Comparison of ENCODE assay signal across 33 cellular contexts in genomic region chr1:167262820-167263219, GRCh38. TPM values are rescaled to one million over a fixed set of nuclear protein-coding genes. Genes with fewer than 3 reads are reported as not detected.
DNase-seq lines count a peak whose midpoint lies in the region; TF ChIP-seq lines count a peak whose summit lies in the region.
"Had no signal": no experiment of that assay in that cellular context is flagged by ENCODE, and none has a peak within 500 bp of the region (broad histone marks: within the 10 kb centered on the region; RNA-seq: fewer than 3 reads in every experiment).

No MANE protein-coding gene starts in this region.

- H3K9ac ChIP-seq in BLaER1: no peak overlapping the region

- H3K36me3 ChIP-seq in BLaER1 (no peaks in the 10 kb centered on the region), WERI-Rb-1 (no peaks in the 10 kb centered on the region)
- H3K36me3 ChIP-seq: BE2C, cardiac muscle cell, colonic mucosa, thoracic aorta, uterus had no signal

- DNase-seq in Daoy (ENCODE audit: low read depth) (peak; percentile 2), NCI-H2107 treated with DMSO at 0.1 percent for 48 hours (lab: John Stamatoyannopoulos, UW; ENCODE audit: unreplicated experiment) (peak; percentile 86), astrocyte of the spinal cord (ENCODE audit: low read depth, low spot score) (peak; percentile 14), WERI-Rb-1 (no peak), RPMI8226 (no peak)
- DNase-seq in activated CD4-positive, alpha-beta T cell treated with anti-CD3 and anti-CD28 coated beads, Interleukin-2, amount 50 U/mL, for 48 hours: no peak
- DNase-seq: ACHN; activated B cell treated with CpG ODN at 0.5 μM for 24 hours; activated CD4-positive, alpha-beta T cell treated with anti-CD3 and anti-CD28 coated beads, Interleukin-2, amount 10 ng/mL, durations not matched to agents 7 days and 5 days; activated effector memory CD4-positive, alpha-beta T cell treated with anti-CD3 and anti-CD28 coated beads, Interleukin-2, amount 50 U/mL, for 16 hours; activated naive CD8-positive, alpha-beta T cell treated with anti-CD3 and anti-CD28 coated beads for 36 hours; activated T-cell treated with anti-CD3 and anti-CD28 coated beads, Interleukin-2, amount 50 U/mL, for 24 hours; aorta; BE2C; CD8-positive, alpha-beta memory T cell; colonic mucosa; DND-41; effector CD4-positive, alpha-beta T cell; hypothalamus; natural killer cell; NCI-H146; NCI-H226; nucleus accumbens; psoas muscle; stimulated activated CD4-positive, alpha-beta T cell treated with anti-CD3 and anti-CD28 coated beads, Interleukin-12 subunit alpha, Interleukin-12 subunit beta, amount 100 ng/mL, for 4 hours; stimulated activated CD4-positive, alpha-beta T cell treated with anti-CD3 and anti-CD28 coated beads, Interleukin-2, amount 100 ng/mL, for 48 hours; stimulated activated naive CD8-positive, alpha-beta T cell treated with anti-CD3 and anti-CD28 coated beads, Interleukin-15, amount 100 ng/mL, for 72 hours; T-helper 1 cell; uterus had no signal

- H3K4me3 ChIP-seq in BLaER1: no peak overlapping the region
- no peak overlapping the region for H3K4me3 ChIP-seq in astrocyte of the spinal cord (ENCODE audit: low read depth, low read length)
- no peak overlapping the region for H3K4me3 ChIP-seq in WERI-Rb-1 (ENCODE audit: low read depth, low read length)
- H3K4me3 ChIP-seq: cardiac muscle cell, colonic mucosa, GM23338, psoas muscle, thoracic aorta, uterus had no signal

- 0 out of 2 replicates have a peak, but pooled peaks cover 12% of the 10 kb centered on the region for H4K20me1 ChIP-seq in BLaER1

- in situ Hi-C loops in astrocyte of the spinal cord (cut with HindIII; ENCODE audit: low sequenced_read_pairs): no loop called here

- H3K9me3 ChIP-seq in BLaER1 (no peaks in the 10 kb centered on the region), WERI-Rb-1 (ENCODE audit: severe bottlenecking) (no peaks in the 10 kb centered on the region)
- H3K9me3 ChIP-seq: BE2C, colonic mucosa, psoas muscle, thoracic aorta, uterus had no signal

- TF ChIP-seq CTCF in astrocyte of the spinal cord (IDR thresholded peaks at IDR 0.05; ENCODE audit: low read depth, low read length): no peak
- no peak for TF ChIP-seq CTCF in WERI-Rb-1 (IDR thresholded peaks at IDR 0.05; ENCODE audit: low read depth, low read length)

- H3K27me3 ChIP-seq in BLaER1: no peaks in the 10 kb centered on the region
- no peaks in the 10 kb centered on the region for H3K27me3 ChIP-seq in WERI-Rb-1 (ENCODE audit: insufficient read depth, low read depth, severe bottlenecking)
- H3K27me3 ChIP-seq: BE2C, cardiac muscle cell, colonic mucosa, uterus had no signal

- H3K4me2 ChIP-seq in BLaER1: peak overlapping the region; percentile 11; the same call in 1 of the 2 replicates
- H3K4me2 ChIP-seq: GM23338 had no signal

- H3K4me1 ChIP-seq in BLaER1: peaks cover 41% of the 10 kb centered on the region

- H3K27ac ChIP-seq in BLaER1: no peak overlapping the region
- H3K27ac ChIP-seq in WERI-Rb-1: no peak overlapping the region
- H3K27ac ChIP-seq: cardiac muscle cell, colonic mucosa, psoas muscle, thoracic aorta, uterus had no signal

RNA-seq across cellular contexts. Expression of gene POU2F1, which starts 42.1 kb away (rescaled TPM):
- 5.6 TPM in 2 replicates for total RNA-seq in Daoy (2014; rRNA removed; shearing (Covaris generic))

Comparison
In these comparisons a context has a peak if more than half of its experiments do, and no peak if none do; other contexts are left out.
1. DNase-seq: peak in Daoy (single experiment), NCI-H2107 treated with DMSO at 0.1 percent for 48 hours (single experiment) and astrocyte of the spinal cord (single experiment); none in WERI-Rb-1 (single experiment), RPMI8226 (single experiment) and activated CD4-positive, alpha-beta T cell treated with anti-CD3 and anti-CD28 coated beads, Interleukin-2, amount 50 U/mL, for 48 hours (0 of 2).